Comparison of ENCODE assay signal across 37 cellular contexts in genomic region chr9:129397335-129397734, GRCh38.
"Had no signal": no experiment of that assay in that cellular context is flagged by ENCODE, and none has a peak within 500 bp of the region (broad histone marks: within the 10 kb centered on the region; RNA-seq: fewer than 3 reads in every experiment).

No MANE protein-coding gene starts in this region.

- H3K27ac ChIP-seq: ascending aorta, cardiac muscle cell, VCaP had no signal

- H3K36me3 ChIP-seq: ascending aorta, cardiac muscle cell had no signal

- H3K27ac Mint-ChIP-seq: activated B cell treated with CpG ODN at 0.5 μM for 24 hours; activated CD4-positive, alpha-beta memory T cell treated with anti-CD3 and anti-CD28 coated beads, Interleukin-2, amount 10 ng/mL, durations not matched to agents 7 days and 5 days; activated CD4-positive, alpha-beta T cell treated with anti-CD3 and anti-CD28 coated beads for 36 hours; activated CD4-positive, alpha-beta T cell treated with anti-CD3 and anti-CD28 coated beads, Interleukin-2, amount 10 ng/mL, durations not matched to agents 7 days and 5 days; activated CD8-positive, alpha-beta memory T cell treated with anti-CD3 and anti-CD28 coated beads, Interleukin-2, amount 10 ng/mL, durations not matched to agents 7 days and 5 days; activated CD8-positive, alpha-beta T cell treated with anti-CD3 and anti-CD28 coated beads, Interleukin-2, amount 10 ng/mL, durations not matched to agents 7 days and 5 days; activated naive CD4-positive, alpha-beta T cell treated with anti-CD3 and anti-CD28 coated beads, Interleukin-2, amount 10 ng/mL, durations not matched to agents 7 days and 5 days; activated naive CD4-positive, alpha-beta T cell treated with anti-CD3 and anti-CD28 coated beads, Interleukin-2, amount 50 U/mL, for 24 hours; activated naive CD8-positive, alpha-beta T cell; activated naive CD8-positive, alpha-beta T cell treated with anti-CD3 and anti-CD28 coated beads, Interleukin-2, amount 50 U/mL, for 24 hours; activated T-cell treated with anti-CD3 and anti-CD28 coated beads, Interleukin-2, amount 50 U/mL, for 24 hours; activated T-helper 2 cell treated with anti-CD3 and anti-CD28 coated beads, Interferon-gamma antibody, Interleukin-2, Interleukin-4, amounts not matched to agents 10 μg/mL and 5 μg/mL and 100 μg/mL, durations not matched to agents 14 hours and 24 hours and 36 hours; brain; T-helper 1 cell treated with Interleukin-12 subunit alpha and Interleukin-12 subunit beta and Interleukin-4 antibody, amounts not matched to agents 30 μg/mL and 1 μg/mL, for 36 hours; T-helper 2 cell treated with Interferon-gamma antibody and Interleukin-4, amounts not matched to agents 5 μg/mL and 100 μg/mL, for 36 hours had no signal

- H3K27me3 Mint-ChIP-seq: activated B cell treated with CpG ODN at 0.5 μM for 24 hours; activated CD4-positive, alpha-beta memory T cell treated with anti-CD3 and anti-CD28 coated beads, Interleukin-2, amount 10 ng/mL, durations not matched to agents 7 days and 5 days; activated CD4-positive, alpha-beta T cell treated with anti-CD3 and anti-CD28 coated beads for 36 hours; activated CD4-positive, alpha-beta T cell treated with anti-CD3 and anti-CD28 coated beads, Interleukin-2, amount 10 ng/mL, durations not matched to agents 7 days and 5 days; activated CD8-positive, alpha-beta memory T cell treated with anti-CD3 and anti-CD28 coated beads, Interleukin-2, amount 10 ng/mL, durations not matched to agents 7 days and 5 days; activated naive CD4-positive, alpha-beta T cell treated with anti-CD3 and anti-CD28 coated beads, Interleukin-2, amount 50 U/mL, for 24 hours; activated naive CD8-positive, alpha-beta T cell; activated naive CD8-positive, alpha-beta T cell treated with anti-CD3 and anti-CD28 coated beads, Interleukin-2, amount 50 U/mL, for 24 hours; activated T-cell treated with anti-CD3 and anti-CD28 coated beads, Interleukin-2, amount 50 U/mL, for 24 hours; brain; central memory CD8-positive, alpha-beta T cell had no signal

- H3K9me3 ChIP-seq: ascending aorta had no signal

- ATAC-seq: activated CD4-positive, alpha-beta T cell treated with anti-CD3 and anti-CD28 coated beads for 36 hours; activated CD8-positive, alpha-beta memory T cell treated with anti-CD3 and anti-CD28 coated beads, Interleukin-2, amount 10 ng/mL, durations not matched to agents 7 days and 5 days; activated CD8-positive, alpha-beta T cell treated with anti-CD3 and anti-CD28 coated beads, Interleukin-2, amount 10 ng/mL, durations not matched to agents 7 days and 5 days; activated naive CD8-positive, alpha-beta T cell treated with anti-CD3 and anti-CD28 coated beads, Interleukin-2, amount 50 U/mL, for 24 hours had no signal

- H3K36me3 Mint-ChIP-seq: activated CD8-positive, alpha-beta memory T cell treated with anti-CD3 and anti-CD28 coated beads, Interleukin-2, amount 10 ng/mL, durations not matched to agents 7 days and 5 days; activated naive CD4-positive, alpha-beta T cell treated with anti-CD3 and anti-CD28 coated beads, Interleukin-2, amount 10 ng/mL, durations not matched to agents 7 days and 5 days; activated naive CD4-positive, alpha-beta T cell treated with anti-CD3 and anti-CD28 coated beads, Interleukin-2, amount 50 U/mL, for 24 hours; activated naive CD8-positive, alpha-beta T cell; brain had no signal

- FAIRE-seq: bronchial epithelial cell, TTC549 had no signal

- H3K27me3 ChIP-seq: ascending aorta had no signal

- H3K4me3 Mint-ChIP-seq: activated B cell treated with CpG ODN at 0.5 μM for 24 hours; activated CD4-positive, alpha-beta memory T cell treated with anti-CD3 and anti-CD28 coated beads, Interleukin-2, amount 10 ng/mL, durations not matched to agents 7 days and 5 days; activated CD4-positive, alpha-beta T cell treated with anti-CD3 and anti-CD28 coated beads for 36 hours; activated CD4-positive, alpha-beta T cell treated with anti-CD3 and anti-CD28 coated beads, Interleukin-2, amount 10 ng/mL, durations not matched to agents 7 days and 5 days; activated CD8-positive, alpha-beta memory T cell treated with anti-CD3 and anti-CD28 coated beads, Interleukin-2, amount 10 ng/mL, durations not matched to agents 7 days and 5 days; activated CD8-positive, alpha-beta T cell treated with anti-CD3 and anti-CD28 coated beads, Interleukin-2, amount 10 ng/mL, durations not matched to agents 7 days and 5 days; activated naive CD4-positive, alpha-beta T cell treated with anti-CD3 and anti-CD28 coated beads, Interleukin-2, amount 10 ng/mL, durations not matched to agents 7 days and 5 days; activated naive CD4-positive, alpha-beta T cell treated with anti-CD3 and anti-CD28 coated beads, Interleukin-2, amount 50 U/mL, for 24 hours; activated naive CD8-positive, alpha-beta T cell; activated naive CD8-positive, alpha-beta T cell treated with anti-CD3 and anti-CD28 coated beads, Interleukin-2, amount 50 U/mL, for 24 hours; activated T-cell treated with anti-CD3 and anti-CD28 coated beads, Interleukin-2, amount 50 U/mL, for 24 hours; brain; central memory CD8-positive, alpha-beta T cell; T-helper 1 cell treated with Interleukin-12 subunit alpha and Interleukin-12 subunit beta and Interleukin-4 antibody, amounts not matched to agents 30 μg/mL and 1 μg/mL, for 36 hours; T-helper 2 cell treated with Interferon-gamma antibody and Interleukin-4, amounts not matched to agents 5 μg/mL and 100 μg/mL, for 36 hours had no signal

- H3K9me3 Mint-ChIP-seq: activated B cell treated with CpG ODN at 0.5 μM for 24 hours; activated CD4-positive, alpha-beta memory T cell treated with anti-CD3 and anti-CD28 coated beads, Interleukin-2, amount 10 ng/mL, durations not matched to agents 7 days and 5 days; activated CD4-positive, alpha-beta T cell treated with anti-CD3 and anti-CD28 coated beads, Interleukin-2, amount 10 ng/mL, durations not matched to agents 7 days and 5 days; activated naive CD4-positive, alpha-beta T cell treated with anti-CD3 and anti-CD28 coated beads, Interleukin-2, amount 10 ng/mL, durations not matched to agents 7 days and 5 days; activated naive CD4-positive, alpha-beta T cell treated with anti-CD3 and anti-CD28 coated beads, Interleukin-2, amount 50 U/mL, for 24 hours; activated naive CD8-positive, alpha-beta T cell treated with anti-CD3 and anti-CD28 coated beads, Interleukin-2, amount 50 U/mL, for 24 hours; activated T-cell treated with anti-CD3 and anti-CD28 coated beads, Interleukin-2, amount 50 U/mL, for 24 hours; activated T-helper 2 cell treated with anti-CD3 and anti-CD28 coated beads, Interferon-gamma antibody, Interleukin-2, Interleukin-4, amounts not matched to agents 10 μg/mL and 5 μg/mL and 100 μg/mL, durations not matched to agents 14 hours and 24 hours and 36 hours; central memory CD8-positive, alpha-beta T cell; T-helper 1 cell treated with Interleukin-12 subunit alpha and Interleukin-12 subunit beta and Interleukin-4 antibody, amounts not matched to agents 30 μg/mL and 1 μg/mL, for 36 hours; T-helper 2 cell treated with Interferon-gamma antibody and Interleukin-4, amounts not matched to agents 5 μg/mL and 100 μg/mL, for 36 hours had no signal

- DNase-seq: activated B cell treated with CpG ODN at 0.5 μM for 24 hours; activated CD4-positive, alpha-beta memory T cell treated with anti-CD3 and anti-CD28 coated beads, Interleukin-2, amount 10 ng/mL, durations not matched to agents 7 days and 5 days; activated CD4-positive, alpha-beta T cell treated with anti-CD3 and anti-CD28 coated beads for 1 hour; activated CD4-positive, alpha-beta T cell treated with anti-CD3 and anti-CD28 coated beads for 36 hours; activated CD4-positive, alpha-beta T cell treated with anti-CD3 and anti-CD28 coated beads for 48 hours; activated CD4-positive, alpha-beta T cell treated with anti-CD3 and anti-CD28 coated beads, Interleukin-2, amount 10 ng/mL, durations not matched to agents 7 days and 5 days; activated CD4-positive, alpha-beta T cell treated with anti-CD3 and anti-CD28 coated beads, Interleukin-2, amount 50 U/mL, for 48 hours; activated CD8-positive, alpha-beta memory T cell treated with anti-CD3 and anti-CD28 coated beads for 24 hours; activated CD8-positive, alpha-beta memory T cell treated with anti-CD3 and anti-CD28 coated beads, Interleukin-2, amount 10 ng/mL, durations not matched to agents 7 days and 5 days; activated CD8-positive, alpha-beta memory T cell treated with anti-CD3 and anti-CD28 coated beads, Interleukin-2, amount 50 U/mL, for 48 hours; activated CD8-positive, alpha-beta T cell treated with anti-CD3 and anti-CD28 coated beads, Interleukin-2, amount 10 ng/mL, durations not matched to agents 7 days and 5 days; activated effector memory CD4-positive, alpha-beta T cell treated with Interleukin-2 at 50 U/mL for 16 hours; activated gamma-delta T cell; activated naive CD4-positive, alpha-beta T cell treated with anti-CD3 and anti-CD28 coated beads, Interleukin-2, amount 10 ng/mL, durations not matched to agents 7 days and 5 days; activated naive CD4-positive, alpha-beta T cell treated with Interleukin-2 at 50 U/mL for 16 hours; activated naive CD8-positive, alpha-beta T cell treated with anti-CD3 and anti-CD28 coated beads, Interleukin-2, amount 50 U/mL, for 24 hours; activated T-cell treated with anti-CD3 and anti-CD28 coated beads, Interleukin-2, amount 50 U/mL, for 24 hours; activated T-cell treated with anti-CD3 and anti-CD28 coated beads, Interleukin-2, amount 50 U/mL, for 48 hours; amygdala; anterior cingulate cortex; caudate nucleus; cerebellar nuclear complex; T-helper 1 cell; T-helper 2 cell; T-helper 9 cell had no signal

- H3K4me1 Mint-ChIP-seq: activated B cell treated with CpG ODN at 0.5 μM for 24 hours; activated CD4-positive, alpha-beta memory T cell treated with anti-CD3 and anti-CD28 coated beads, Interleukin-2, amount 10 ng/mL, durations not matched to agents 7 days and 5 days; activated CD4-positive, alpha-beta T cell treated with anti-CD3 and anti-CD28 coated beads, Interleukin-2, amount 10 ng/mL, durations not matched to agents 7 days and 5 days; activated CD8-positive, alpha-beta memory T cell treated with anti-CD3 and anti-CD28 coated beads, Interleukin-2, amount 10 ng/mL, durations not matched to agents 7 days and 5 days; activated naive CD4-positive, alpha-beta T cell treated with anti-CD3 and anti-CD28 coated beads, Interleukin-2, amount 10 ng/mL, durations not matched to agents 7 days and 5 days; activated naive CD4-positive, alpha-beta T cell treated with anti-CD3 and anti-CD28 coated beads, Interleukin-2, amount 50 U/mL, for 24 hours; activated naive CD8-positive, alpha-beta T cell treated with anti-CD3 and anti-CD28 coated beads, Interleukin-2, amount 50 U/mL, for 24 hours; central memory CD8-positive, alpha-beta T cell had no signal

- H3K4me3 ChIP-seq: ascending aorta, cardiac muscle cell had no signal
